ENCODE assay signal across 8 cellular contexts in the genomic region with DNA sequence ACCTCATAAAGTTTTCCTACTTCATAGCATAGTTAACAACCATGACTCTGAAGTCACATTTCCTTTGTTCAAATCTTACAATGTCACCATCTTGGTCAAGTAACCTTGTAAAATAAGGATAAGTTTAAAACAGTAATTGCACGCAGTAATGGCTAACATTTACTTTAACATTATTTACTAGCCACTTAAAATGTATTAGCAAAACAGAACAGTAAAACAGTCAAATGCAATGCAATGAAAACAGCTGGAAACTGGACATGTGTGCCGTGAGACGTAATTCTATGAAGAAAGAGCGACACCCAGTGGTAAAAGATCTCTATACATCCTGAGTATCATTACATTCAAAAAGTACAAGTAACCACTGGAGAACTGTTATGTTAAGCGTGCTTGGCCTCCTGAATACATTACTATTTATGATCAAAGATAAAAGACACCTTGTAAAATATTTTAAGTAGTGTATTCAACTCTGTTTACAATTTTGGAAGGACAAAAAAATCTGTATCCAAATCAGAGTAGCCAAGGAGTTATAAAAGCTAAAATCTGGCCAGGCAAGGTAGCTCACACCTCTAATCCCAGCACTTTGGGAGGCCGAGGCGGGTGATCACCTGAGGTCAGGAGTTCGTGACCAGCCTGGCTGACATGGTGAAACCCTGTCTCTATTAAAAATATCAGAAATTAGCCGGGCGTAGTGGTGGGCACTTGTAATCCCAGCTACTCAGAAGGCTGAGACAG. TPM values are rescaled to one million over a fixed set of nuclear protein-coding genes. Genes with fewer than 3 reads are reported as not detected.
DNase-seq lines count a peak whose midpoint lies in the region; ATAC-seq lines count a peak whose summit lies in the region.

No MANE protein-coding gene starts in this region.

- H3K4me3 ChIP-seq in Jurkat, Clone E6-1 (ENCODE audit: low read length) = no peak overlapping the region

- no peaks in the 10 kb centered on the region for H3K4me1 Mint-ChIP-seq in memory B cell

- H3K27ac Mint-ChIP-seq in memory B cell = no peak overlapping the region

- DNase-seq in DMS53 (lab: John Stamatoyannopoulos, UW) (peak; percentile 84), OCI-M1 (lab: John Stamatoyannopoulos, UW) (peak; percentile 88), dermis microvascular lymphatic vessel endothelial cell (ENCODE audit: low read depth in 2 of 2) (peak; percentile 57 to 74), memory B cell (ENCODE audit: low spot score in 2 of 2) (peak in 1 of 2 donors; percentile 17)
- DNase-seq in Jurkat, Clone E6-1 (ENCODE audit: low read depth, low spot score) = peak; percentile 48
- DNase-seq in activated effector memory CD4-positive, alpha-beta T cell treated with anti-CD3 and anti-CD28 coated beads, Interleukin-2, amount 50 U/mL, for 16 hours = no peak

- peak; percentile 79 for ATAC-seq in GM19468 (IDR thresholded peaks at IDR 0.05; ENCODE audit: extremely low read depth, unreplicated experiment)
- ATAC-seq in memory B cell (ENCODE audit: low read depth) = peak; percentile 55
- ATAC-seq in GM18870 (IDR thresholded peaks at IDR 0.05; ENCODE audit: unreplicated experiment) = no peak

- no peaks in the 10 kb centered on the region for H3K27me3 Mint-ChIP-seq in memory B cell

- H3K36me3 Mint-ChIP-seq in memory B cell = peaks cover 21% of the 10 kb centered on the region

- H3K4me3 Mint-ChIP-seq in memory B cell = no peak overlapping the region

- H3K9me3 Mint-ChIP-seq in memory B cell = no peaks in the 10 kb centered on the region

RNA-seq across cellular contexts. Expression of gene ATE1, which starts 27.2 kb away (rescaled TPM):
- polyA plus RNA-seq in Jurkat, Clone E6-1 (2012; ENCODE audit: insufficient read depth, insufficient read length) = 22.0 TPM
- 31.1 and 32.0 TPM in 2 replicates for total RNA-seq in dermis microvascular lymphatic vessel endothelial cell
